ENCODE assay signal across 30 cellular contexts in the genomic region with DNA sequence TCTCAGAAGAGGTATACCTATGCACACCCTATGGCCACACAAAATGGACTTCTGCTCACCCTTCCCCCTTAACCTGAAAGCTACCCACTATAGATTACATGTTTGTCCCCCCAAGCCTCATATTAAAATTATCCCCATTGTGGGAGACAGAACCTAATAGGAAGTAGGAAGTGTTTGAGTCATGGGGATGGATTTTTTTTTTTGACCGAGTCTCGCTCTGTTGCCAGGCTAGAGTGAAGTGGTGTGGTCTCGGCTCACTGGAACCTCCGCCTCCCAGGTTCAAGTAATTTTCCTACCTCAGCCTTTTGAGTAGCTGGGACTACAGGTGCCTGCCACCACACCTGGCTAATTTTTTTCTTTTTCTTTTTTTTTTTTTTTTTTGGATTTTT.
"Had no signal": no experiment of that assay in that cellular context is flagged by ENCODE, and none has a peak within 500 bp of the region (broad histone marks: within the 10 kb centered on the region; RNA-seq: fewer than 3 reads in every experiment).

No MANE protein-coding gene starts in this region.

- H3K9me2 ChIP-seq: SK-N-SH had no signal

- H3K4me2 ChIP-seq: SK-N-SH had no signal

- H3K27ac ChIP-seq: brain microvascular endothelial cell, SJSA1 had no signal

- H3K9ac ChIP-seq: SK-N-SH had no signal

- H3K36me3 ChIP-seq: brain microvascular endothelial cell, SJSA1 had no signal

- H3K27me3 ChIP-seq: brain microvascular endothelial cell, SJSA1 had no signal

- H3K9me3 ChIP-seq: SJSA1, SK-N-SH had no signal

- H3K4me3 ChIP-seq: SJSA1 had no signal

- DNase-seq: activated CD4-positive, alpha-beta T cell treated with anti-CD3 and anti-CD28 coated beads, Interleukin-2, amount 10 ng/mL, durations not matched to agents 24 days and 14 days; activated CD4-positive, alpha-beta T cell treated with anti-CD3 and anti-CD28 coated beads, Interleukin-2, amount 50 U/mL, for 4 hours; activated CD8-positive, alpha-beta T cell treated with anti-CD3 and anti-CD28 coated beads for 36 hours; activated effector memory CD4-positive, alpha-beta T cell treated with anti-CD3 and anti-CD28 coated beads, Interleukin-2, amount 50 U/mL, for 16 hours; activated naive CD4-positive, alpha-beta T cell; activated naive CD4-positive, alpha-beta T cell treated with anti-CD3 and anti-CD28 coated beads, Interleukin-2, amount 50 U/mL, for 16 hours; activated naive CD8-positive, alpha-beta T cell treated with anti-CD3 and anti-CD28 coated beads for 36 hours; activated T-cell treated with anti-CD3 and anti-CD28 coated beads, Interleukin-2, amount 50 U/mL, for 1 hour; activated T-cell treated with anti-CD3 and anti-CD28 coated beads, Interleukin-2, amount 50 U/mL, for 72 hours; amniotic stem cell; aorta; brain microvascular endothelial cell; central memory CD4-positive, alpha-beta T cell; NCI-H1048; NCI-H1105 treated with DMSO at 0.1 percent for 48 hours; NCI-H1436; NCI-H1694; NCI-H1930; NCI-H2081 treated with DMSO at 0.1 percent for 48 hours; NCI-H510A; NCI-H526; NCI-H748 treated with DMSO at 0.1 percent for 48 hours; RPMI8226; SHP77 treated with DMSO at 0.1 percent for 48 hours; SK-N-SH had no signal

- FAIRE-seq: colon, TTC549 had no signal

- ATAC-seq: activated CD8-positive, alpha-beta T cell treated with anti-CD3 and anti-CD28 coated beads for 36 hours; activated T-cell treated with anti-CD3 and anti-CD28 coated beads, Interleukin-2, amount 50 U/mL, for 72 hours; activated T-helper 17 cell treated with anti-CD3 and anti-CD28 coated beads, Interleukin-2, amount 50 U/mL, for 72 hours; Panc1 had no signal
